In the genomic region with DNA sequence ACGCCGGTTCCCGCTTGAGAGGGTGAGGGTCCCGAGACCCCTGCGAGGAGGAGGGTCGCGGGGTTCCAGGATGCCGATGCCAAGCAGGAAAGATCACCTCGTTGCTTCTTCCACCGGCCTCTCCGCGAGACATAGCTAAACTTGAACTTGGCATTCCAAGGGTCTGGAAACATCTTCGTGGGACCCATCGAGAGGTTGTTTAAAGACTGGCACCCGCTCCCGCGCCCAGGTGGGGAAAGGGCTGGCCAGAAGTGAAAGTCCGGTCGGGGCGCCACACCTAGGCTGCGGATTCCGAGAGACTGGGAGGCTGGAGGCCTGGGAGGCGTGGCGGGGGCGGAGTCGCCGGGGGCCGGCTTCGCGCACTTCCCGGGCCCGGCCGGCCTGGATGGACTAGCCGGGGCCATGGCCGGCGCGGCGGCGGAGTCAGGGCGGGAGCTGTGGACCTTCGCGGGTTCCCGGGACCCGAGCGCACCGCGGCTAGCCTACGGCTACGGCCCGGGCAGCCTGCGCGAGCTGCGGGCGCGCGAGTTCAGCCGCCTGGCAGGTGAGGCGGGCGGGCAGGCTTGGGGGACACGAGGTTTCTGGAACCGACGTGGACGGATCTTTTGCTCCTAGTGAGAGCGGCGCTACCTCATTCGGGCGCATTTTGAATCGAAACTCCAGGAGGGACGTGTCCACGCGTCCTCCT, we compare ENCODE assay signal across 8 cellular contexts. TPM values are rescaled to one million over a fixed set of nuclear protein-coding genes. Genes with fewer than 3 reads are reported as not detected.
DNase-seq lines count a peak whose midpoint lies in the region; ATAC-seq and TF ChIP-seq lines count a peak whose summit lies in the region.

A gene with protein sequence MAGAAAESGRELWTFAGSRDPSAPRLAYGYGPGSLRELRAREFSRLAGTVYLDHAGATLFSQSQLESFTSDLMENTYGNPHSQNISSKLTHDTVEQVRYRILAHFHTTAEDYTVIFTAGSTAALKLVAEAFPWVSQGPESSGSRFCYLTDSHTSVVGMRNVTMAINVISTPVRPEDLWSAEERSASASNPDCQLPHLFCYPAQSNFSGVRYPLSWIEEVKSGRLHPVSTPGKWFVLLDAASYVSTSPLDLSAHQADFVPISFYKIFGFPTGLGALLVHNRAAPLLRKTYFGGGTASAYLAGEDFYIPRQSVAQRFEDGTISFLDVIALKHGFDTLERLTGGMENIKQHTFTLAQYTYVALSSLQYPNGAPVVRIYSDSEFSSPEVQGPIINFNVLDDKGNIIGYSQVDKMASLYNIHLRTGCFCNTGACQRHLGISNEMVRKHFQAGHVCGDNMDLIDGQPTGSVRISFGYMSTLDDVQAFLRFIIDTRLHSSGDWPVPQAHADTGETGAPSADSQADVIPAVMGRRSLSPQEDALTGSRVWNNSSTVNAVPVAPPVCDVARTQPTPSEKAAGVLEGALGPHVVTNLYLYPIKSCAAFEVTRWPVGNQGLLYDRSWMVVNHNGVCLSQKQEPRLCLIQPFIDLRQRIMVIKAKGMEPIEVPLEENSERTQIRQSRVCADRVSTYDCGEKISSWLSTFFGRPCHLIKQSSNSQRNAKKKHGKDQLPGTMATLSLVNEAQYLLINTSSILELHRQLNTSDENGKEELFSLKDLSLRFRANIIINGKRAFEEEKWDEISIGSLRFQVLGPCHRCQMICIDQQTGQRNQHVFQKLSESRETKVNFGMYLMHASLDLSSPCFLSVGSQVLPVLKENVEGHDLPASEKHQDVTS (plus strand): TSS at position 360 of the 688 bp plus-strand sequence. CDS start 43 bp downstream, at position 403.

- CTCF ChIA-PET in WTC11 (lab: Charles Lee) = interaction anchor here (1.9 to 4.6 kb wide), 4 partner anchors 7 to 237 kb away, joined by 6 to 29 read pairs (median 13); no protein-coding TSS in a partner anchor

- TF ChIP-seq POLR2A in right lobe of liver (IDR thresholded peaks at IDR 0.05) = peak; percentile 94

- H3K27me3 ChIP-seq in dorsolateral prefrontal cortex (peaks cover 0 to 14% (median 0%) of the 10 kb centered on the region in 45 donors), right lobe of liver (no peaks in the 10 kb centered on the region)

- WGBS in right lobe of liver (ENCODE audit: insufficient coverage, low coverage, low lambda C conversion rate, missing lambda C conversion rate) = under 1% methylated on average over 32 of the region's 71 CpGs

- H3K4me1 ChIP-seq in right lobe of liver = peaks cover 0 to 14% (median 4%) of the 10 kb centered on the region in 4 donors

- H3K27me3 Mint-ChIP-seq in WTC11 (ENCODE audit: low read depth) = peaks cover 51% of the 10 kb centered on the region

- peaks cover 23% of the 10 kb centered on the region for H3K4me1 Mint-ChIP-seq in WTC11

- H3K27ac Mint-ChIP-seq in WTC11 = peak within 1 kb of the TSS; percentile 74; the same call in 1 of the 2 replicates

- H3K4me3 ChIP-seq in dorsolateral prefrontal cortex (peak within 1 kb of the TSS; percentile 53 to 87 (median 70)), right lobe of liver (peak within 1 kb of the TSS; percentile 72 to 88 (median 74))

- DNase-seq in DMS114 treated with DMSO at 0.1 percent for 48 hours (lab: John Stamatoyannopoulos, UW; ENCODE audit: unreplicated experiment) (peak; percentile 19), HuH-7 (ENCODE audit: low spot score) (peak; percentile 88), WTC11 (ENCODE audit: low spot score) (peak; percentile 86), dorsolateral prefrontal cortex (peak in 6 of 10 donors; percentile 35 to 73 (median 56)), right lobe of liver (peak; percentile 91 to 95 (median 94))
- DNase-seq in stimulated activated CD8-positive, alpha-beta memory T cell treated with anti-CD3 and anti-CD28 coated beads, Interleukin-15, amount 100 ng/mL, for 4 hours (ENCODE audit: low read depth in 2 of 2) = peak; percentile 3 to 16

- intact Hi-C loops in dorsolateral prefrontal cortex (cut with DNase I) (no loop called here), right lobe of liver (cut with DNase I) (no loop called here)

- TF ChIP-seq CTCF in WTC11 (IDR thresholded peaks at IDR 0.05) (no peak), dorsolateral prefrontal cortex (IDR thresholded peaks at IDR 0.05 in 54 of 56, conservative IDR thresholded peaks at IDR 0.05 in 2 of 56; ENCODE audit: low read depth in 1 of 56, partially characterized antibody in 56 of 56) (peak in 1 of 56 donors; percentile 12), right lobe of liver (IDR thresholded peaks at IDR 0.05) (peak in 1 of 4 donors; percentile 3)

- no peaks in the 10 kb centered on the region for H3K36me3 ChIP-seq in right lobe of liver

- H3K4me3 Mint-ChIP-seq in WTC11 = peak within 1 kb of the TSS; percentile 80

- peaks cover 5% of the 10 kb centered on the region; the same call in 1 of the 2 replicates for H3K36me3 Mint-ChIP-seq in WTC11

- H3K9me3 ChIP-seq in right lobe of liver = no peaks in the 10 kb centered on the region

- peak within 1 kb of the TSS in 3 of 59 donors; percentile 21 to 48 (median 28) for H3K27ac ChIP-seq in dorsolateral prefrontal cortex
- peak within 1 kb of the TSS; percentile 85 to 96 (median 96) for H3K27ac ChIP-seq in right lobe of liver

- ATAC-seq in GM21529 (IDR thresholded peaks at IDR 0.05; ENCODE audit: unreplicated experiment) (peak; percentile 92), WTC11 (peak; percentile 81), right lobe of liver (peak; percentile 88 to 95 (median 91)), GM18861 (IDR thresholded peaks at IDR 0.05; ENCODE audit: unreplicated experiment) (no peak)

- no peaks in the 10 kb centered on the region for H3K9me3 Mint-ChIP-seq in WTC11

- POLR2A ChIA-PET in WTC11 (lab: Charles Lee) = interaction anchor here (0.6 to 1.9 kb wide), 4 partner anchors 10 to 215 kb away, joined by 3 to 6 read pairs (median 4); a partner anchor contains a TSS

TF ChIP-seq in WTC11, 78 proteins besides CTCF, POLR2A, EP300 and RAD21 (continues in another document):
- TF ChIP-seq ZNF416 (CRISPR knock-in tag; IDR thresholded peaks at IDR 0.05) (no peak), GABPB1 (CRISPR knock-in tag; IDR thresholded peaks at IDR 0.05) (peak; percentile 45; the same call in 1 of the 2 replicates), ETV6 (CRISPR knock-in tag; IDR thresholded peaks at IDR 0.05) (peak; percentile 12; the same call in 1 of the 2 replicates)
- TF ChIP-seq, protein P1, sequence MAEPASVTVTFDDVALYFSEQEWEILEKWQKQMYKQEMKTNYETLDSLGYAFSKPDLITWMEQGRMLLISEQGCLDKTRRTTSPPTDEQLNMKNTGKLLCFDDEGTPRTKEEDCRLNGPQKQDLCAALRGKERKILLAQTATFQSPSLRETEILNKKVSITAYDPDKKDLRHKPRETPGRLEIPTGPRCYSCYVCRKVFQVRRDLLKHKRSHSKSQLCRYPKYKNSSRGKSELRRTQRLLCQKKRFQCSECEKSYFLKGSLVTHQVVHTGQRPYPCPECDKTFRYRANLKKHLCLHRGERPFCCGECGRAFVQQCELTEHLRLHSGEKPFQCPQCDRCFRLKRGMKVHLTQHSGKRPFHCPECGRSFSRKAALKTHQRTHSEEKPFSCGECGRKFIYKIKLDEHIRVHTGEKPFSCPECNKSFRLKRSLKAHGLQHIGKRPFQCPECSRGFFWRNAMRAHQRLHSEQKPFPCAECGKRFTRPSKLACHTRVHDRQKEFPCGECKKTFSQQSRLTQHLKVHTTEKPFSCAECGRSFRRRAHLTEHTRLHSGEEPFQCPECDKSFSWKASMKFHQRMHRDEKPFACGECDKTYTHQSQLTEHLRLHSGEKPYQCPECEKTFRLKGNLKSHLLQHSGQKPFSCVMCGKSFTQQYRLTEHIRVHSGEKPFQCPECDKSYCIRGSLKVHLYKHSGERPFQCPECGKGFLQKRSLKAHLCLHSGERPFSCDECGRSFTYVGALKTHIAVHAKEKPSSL (CRISPR knock-in tag; conservative IDR thresholded peaks at IDR 0.05) = no peak
- TF ChIP-seq, protein P2, sequence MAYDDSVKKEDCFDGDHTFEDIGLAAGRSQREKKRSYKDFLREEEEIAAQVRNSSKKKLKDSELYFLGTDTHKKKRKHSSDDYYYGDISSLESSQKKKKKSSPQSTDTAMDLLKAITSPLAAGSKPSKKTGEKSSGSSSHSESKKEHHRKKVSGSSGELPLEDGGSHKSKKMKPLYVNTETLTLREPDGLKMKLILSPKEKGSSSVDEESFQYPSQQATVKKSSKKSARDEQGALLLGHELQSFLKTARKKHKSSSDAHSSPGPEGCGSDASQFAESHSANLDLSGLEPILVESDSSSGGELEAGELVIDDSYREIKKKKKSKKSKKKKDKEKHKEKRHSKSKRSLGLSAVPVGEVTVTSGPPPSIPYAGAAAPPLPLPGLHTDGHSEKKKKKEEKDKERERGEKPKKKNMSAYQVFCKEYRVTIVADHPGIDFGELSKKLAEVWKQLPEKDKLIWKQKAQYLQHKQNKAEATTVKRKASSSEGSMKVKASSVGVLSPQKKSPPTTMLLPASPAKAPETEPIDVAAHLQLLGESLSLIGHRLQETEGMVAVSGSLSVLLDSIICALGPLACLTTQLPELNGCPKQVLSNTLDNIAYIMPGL (CRISPR knock-in tag; IDR thresholded peaks at IDR 0.05) = 0 out of 2 replicates have a peak, but pooled peaks have one; percentile 52
- TF ChIP-seq, protein P3, sequence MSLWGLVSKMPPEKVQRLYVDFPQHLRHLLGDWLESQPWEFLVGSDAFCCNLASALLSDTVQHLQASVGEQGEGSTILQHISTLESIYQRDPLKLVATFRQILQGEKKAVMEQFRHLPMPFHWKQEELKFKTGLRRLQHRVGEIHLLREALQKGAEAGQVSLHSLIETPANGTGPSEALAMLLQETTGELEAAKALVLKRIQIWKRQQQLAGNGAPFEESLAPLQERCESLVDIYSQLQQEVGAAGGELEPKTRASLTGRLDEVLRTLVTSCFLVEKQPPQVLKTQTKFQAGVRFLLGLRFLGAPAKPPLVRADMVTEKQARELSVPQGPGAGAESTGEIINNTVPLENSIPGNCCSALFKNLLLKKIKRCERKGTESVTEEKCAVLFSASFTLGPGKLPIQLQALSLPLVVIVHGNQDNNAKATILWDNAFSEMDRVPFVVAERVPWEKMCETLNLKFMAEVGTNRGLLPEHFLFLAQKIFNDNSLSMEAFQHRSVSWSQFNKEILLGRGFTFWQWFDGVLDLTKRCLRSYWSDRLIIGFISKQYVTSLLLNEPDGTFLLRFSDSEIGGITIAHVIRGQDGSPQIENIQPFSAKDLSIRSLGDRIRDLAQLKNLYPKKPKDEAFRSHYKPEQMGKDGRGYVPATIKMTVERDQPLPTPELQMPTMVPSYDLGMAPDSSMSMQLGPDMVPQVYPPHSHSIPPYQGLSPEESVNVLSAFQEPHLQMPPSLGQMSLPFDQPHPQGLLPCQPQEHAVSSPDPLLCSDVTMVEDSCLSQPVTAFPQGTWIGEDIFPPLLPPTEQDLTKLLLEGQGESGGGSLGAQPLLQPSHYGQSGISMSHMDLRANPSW (CRISPR knock-in tag; conservative IDR thresholded peaks at IDR 0.05; ENCODE audit: low read depth) = no peak

RNA-seq across cellular contexts. Expression of the gene that starts here (rescaled TPM):
- total RNA-seq in WTC11 (2021) (4.2 to 5.3 TPM (median 4.8 TPM) in 3 replicates), dorsolateral prefrontal cortex (1 to 10 TPM in 10 of 120 experiments, under 1 TPM in 109, not detected in 1; 0.13 to 2.5 (median 0.43) TPM), right lobe of liver (10 to 100 TPM; 12.2 to 35.2 (median 25.2) TPM)

Comparison
In these comparisons a context has a peak if more than half of its experiments do, and no peak if none do; other contexts are left out.
1. DNase-seq: peak in every context shown above with its lines; median percentile 94 in right lobe of liver; 88 in HuH-7; 86 in WTC11; 56 in dorsolateral prefrontal cortex; 19 in DMS114 treated with DMSO at 0.1 percent for 48 hours; 10 in stimulated activated CD8-positive, alpha-beta memory T cell treated with anti-CD3 and anti-CD28 coated beads, Interleukin-15, amount 100 ng/mL, for 4 hours.